Comparison of ENCODE assay signal across 12 cellular contexts in genomic region chr17:50177476-50177875, GRCh38. TPM values are rescaled to one million over a fixed set of nuclear protein-coding genes. Genes with fewer than 3 reads are reported as not detected.
DNase-seq lines count a peak whose midpoint lies in the region; ATAC-seq and TF ChIP-seq lines count a peak whose summit lies in the region.
"Had no signal": no experiment of that assay in that cellular context is flagged by ENCODE, and none has a peak within 500 bp of the region (broad histone marks: within the 10 kb centered on the region; RNA-seq: fewer than 3 reads in every experiment).

No MANE protein-coding gene starts in this region.

- H3K27ac Mint-ChIP-seq in activated T-helper 2 cell treated with anti-CD3 and anti-CD28 coated beads, Interferon-gamma antibody, Interleukin-2, Interleukin-4, amounts not matched to agents 10 μg/mL and 5 μg/mL and 100 μg/mL, durations not matched to agents 14 hours and 24 hours and 36 hours = no peak overlapping the region

- H3K9ac ChIP-seq in HCT116 (ENCODE audit: low read length) (peak overlapping the region; percentile 54), skeletal muscle tissue (ENCODE audit: low read depth in 1 of 3, low read length in 3 of 3) (peak overlapping the region; percentile 14 to 80 (median 40))

- no peak for TF ChIP-seq CTCF in HCT116 (IDR thresholded peaks at IDR 0.05 in 2 of 3, conservative IDR thresholded peaks at IDR 0.05 in 1 of 3; ENCODE audit: borderline replicate concordance in 1 of 3, insufficient read depth in 1 of 3, low read depth in 2 of 3, low read length in 2 of 3)
- no peak for TF ChIP-seq CTCF in adrenal gland (IDR thresholded peaks at IDR 0.05)
- TF ChIP-seq CTCF in hepatocyte (IDR thresholded peaks at IDR 0.05; ENCODE audit: poor library complexity) = no peak

- BruUV-seq in HCT116 (replicated peaks; lab: Mats Ljungman, UMichigan) = no TSS peak

- H3K4me1 ChIP-seq in HCT116 (ENCODE audit: control insufficient read depth in 1 of 2, insufficient read depth in 2 of 2, low read length in 2 of 2) (peaks cover 41 to 59% of the 10 kb centered on the region in 2 experiments), adrenal gland (replicated peaks in 1 of 2) (peaks cover 12 to 15% of the 10 kb centered on the region in 2 donors), hepatocyte (ENCODE audit: insufficient read depth) (peaks cover 47% of the 10 kb centered on the region), skeletal muscle tissue (ENCODE audit: control insufficient read depth in 3 of 3, insufficient read depth in 3 of 3, low read length in 3 of 3) (peaks cover 39 to 54% (median 51%) of the 10 kb centered on the region in 3 donors)

- H3K27me3 ChIP-seq in HCT116 (ENCODE audit: insufficient read depth, low read length) = no peaks in the 10 kb centered on the region
- H3K27me3 ChIP-seq in adrenal gland = no peaks in the 10 kb centered on the region
- H3K27me3 ChIP-seq in hepatocyte = no peaks in the 10 kb centered on the region
- H3K27me3 ChIP-seq in skeletal muscle tissue (ENCODE audit: control insufficient read depth in 3 of 3, insufficient read depth in 3 of 3, low read length in 3 of 3) = no peaks in the 10 kb centered on the region

- no peak overlapping the region for H3K4me3 Mint-ChIP-seq in activated T-helper 2 cell treated with anti-CD3 and anti-CD28 coated beads, Interferon-gamma antibody, Interleukin-2, Interleukin-4, amounts not matched to agents 10 μg/mL and 5 μg/mL and 100 μg/mL, durations not matched to agents 14 hours and 24 hours and 36 hours (ENCODE audit: low read depth)

- WGBS in adrenal gland, 4 donors = 84 to 92% (median 90%) methylated on average over 8 to 10 of the region's 10 CpGs
- WGBS in hepatocyte (ENCODE audit: low lambda C conversion rate, missing lambda C conversion rate) = 90% methylated on average over 10 of the region's 10 CpGs

- H3K9me3 Mint-ChIP-seq in activated T-helper 2 cell treated with anti-CD3 and anti-CD28 coated beads, Interferon-gamma antibody, Interleukin-2, Interleukin-4, amounts not matched to agents 10 μg/mL and 5 μg/mL and 100 μg/mL, durations not matched to agents 14 hours and 24 hours and 36 hours = no peaks in the 10 kb centered on the region
- H3K9me3 Mint-ChIP-seq: T-helper 2 cell treated with Interferon-gamma antibody and Interleukin-4, amounts not matched to agents 5 μg/mL and 100 μg/mL, for 36 hours had no signal

- peaks cover 10% of the 10 kb centered on the region for H3K4me1 Mint-ChIP-seq in activated T-helper 2 cell treated with anti-CD3 and anti-CD28 coated beads, Interferon-gamma antibody, Interleukin-2, Interleukin-4, amounts not matched to agents 10 μg/mL and 5 μg/mL and 100 μg/mL, durations not matched to agents 14 hours and 24 hours and 36 hours (ENCODE audit: low read depth)

- H3K79me2 ChIP-seq in HCT116 (ENCODE audit: insufficient read depth, low read length) (no peaks in the 10 kb centered on the region), hepatocyte (no peaks in the 10 kb centered on the region)

- CTCF ChIA-PET in HCT116 (lab: Charles Lee) = interaction anchor here (0.8 to 3.3 kb wide), 24 partner anchors 8 to 220 kb away, joined by 3 to 39 read pairs (median 5); partner anchors contain the start of genes COL1A1, LRRC59, SGCA and TMEM92

- peak overlapping the region; percentile 79 for H3K4me2 ChIP-seq in HCT116 (ENCODE audit: low read length)
- H3K4me2 ChIP-seq in hepatocyte = peak overlapping the region; percentile 50

- H2AFZ ChIP-seq in HCT116 (ENCODE audit: low read depth, low read length, poor library complexity, severe bottlenecking) (no peak overlapping the region), hepatocyte (no peak overlapping the region)

- DNase-seq in HCT116 (ENCODE audit: low read depth, low spot score) (no peak), adrenal gland (no peak), hepatocyte (ENCODE audit: low spot score) (no peak), NCI-H1436 treated with DMSO at 0.1 percent for 48 hours (lab: John Stamatoyannopoulos, UW) (no peak), DMS 273 treated with DMSO at 0.1 percent for 48 hours (lab: John Stamatoyannopoulos, UW) (no peak)
- no peak for DNase-seq in activated T-helper 2 cell treated with anti-CD3 and anti-CD28 coated beads, Interferon-gamma antibody, Interleukin-2, Interleukin-4, amounts not matched to agents 10 μg/mL and 5 μg/mL and 100 μg/mL, durations not matched to agents 14 hours and 24 hours and 36 hours (ENCODE audit: low spot score)
- DNase-seq: NCI-H526; stimulated activated CD4-positive, alpha-beta T cell treated with anti-CD3 and anti-CD28 coated beads, Interleukin-1b, Interleukin-23, amount 100 ng/mL, for 48 hours had no signal

- peaks cover 2% of the 10 kb centered on the region for H3K27me3 Mint-ChIP-seq in activated T-helper 2 cell treated with anti-CD3 and anti-CD28 coated beads, Interferon-gamma antibody, Interleukin-2, Interleukin-4, amounts not matched to agents 10 μg/mL and 5 μg/mL and 100 μg/mL, durations not matched to agents 14 hours and 24 hours and 36 hours (ENCODE audit: low read depth)

- H3K27ac ChIP-seq in HCT116 (ENCODE audit: low read depth, low read length) (peak overlapping the region; percentile 61), adrenal gland (peak overlapping the region in 3 of 5 donors; percentile 4 to 66 (median 60)), hepatocyte (peak overlapping the region; percentile 93), skeletal muscle tissue (ENCODE audit: low read depth, low read length) (peak overlapping the region; percentile 73)

- POLR2A ChIA-PET in HCT116 (lab: Charles Lee) = interaction anchor here (0.8 to 2.7 kb wide), 5 partner anchors 8 to 25 kb away, joined by 3 to 18 read pairs (median 13); partner anchors contain the start of gene SGCA

- no peak for ATAC-seq in HCT116
- no peak for ATAC-seq in HG02970 (IDR thresholded peaks at IDR 0.05; ENCODE audit: low FRiP score, unreplicated experiment)

- intact Hi-C loops in HCT116 (cut with micrococcal nuclease) = no loop called here
- intact Hi-C loops in adrenal gland (cut with DNase I) = no loop called here
- intact Hi-C loops in activated T-helper 2 cell treated with anti-CD3 and anti-CD28 coated beads, Interferon-gamma antibody, Interleukin-2, Interleukin-4, amounts not matched to agents 10 μg/mL and 5 μg/mL and 100 μg/mL, durations not matched to agents 14 hours and 24 hours and 36 hours (cut with micrococcal nuclease) = no loop called here

- H3K9me3 ChIP-seq in HCT116 (ENCODE audit: control insufficient read depth in 1 of 2, insufficient read depth in 1 of 2, low read depth in 1 of 2, low read length in 2 of 2) = no peaks in the 10 kb centered on the region
- no peaks in the 10 kb centered on the region for H3K9me3 ChIP-seq in adrenal gland (replicated peaks in 1 of 3)
- no peaks in the 10 kb centered on the region for H3K9me3 ChIP-seq in hepatocyte (ENCODE audit: low read depth)
- no peaks in the 10 kb centered on the region for H3K9me3 ChIP-seq in skeletal muscle tissue (ENCODE audit: control insufficient read depth in 3 of 3, low read length in 3 of 3)

- H3K4me3 ChIP-seq in HCT116 (replicated peaks in 1 of 2; ENCODE audit: low read depth in 1 of 2, low read length in 2 of 2) (0 out of 4 replicates have a peak overlapping the region, but pooled peaks of 1 of the 2 experiments have one; percentile 43), adrenal gland (no peak overlapping the region), hepatocyte (no peak overlapping the region), skeletal muscle tissue (ENCODE audit: low read length in 3 of 3) (peak overlapping the region; percentile 9 to 52 (median 45))

- RAD21 ChIA-PET in HCT116 (lab: Charles Lee; ENCODE audit: low non-redundant PET in 1 of 2, low total read pairs in 2 of 2, uncharacterized antibody in 2 of 2, unreplicated experiment in 2 of 2) = interaction anchor here (0.6 to 2.3 kb wide), 4 partner anchors 8 to 96 kb away, joined by 4 to 13 read pairs (median 12); partner anchors contain the start of gene COL1A1 (in 1 of the 2)

- no peaks in the 10 kb centered on the region for H3K9me2 ChIP-seq in HCT116 (ENCODE audit: insufficient read depth)
- no peaks in the 10 kb centered on the region for H3K9me2 ChIP-seq in hepatocyte (replicated peaks; ENCODE audit: insufficient read depth)

- TF ChIP-seq POLR2A in HCT116 (IDR thresholded peaks at IDR 0.05; ENCODE audit: borderline replicate concordance, extremely low read depth, insufficient read depth, insufficient read length) = no peak
- TF ChIP-seq POLR2A in adrenal gland (IDR thresholded peaks at IDR 0.05) = no peak

- no peaks in the 10 kb centered on the region for H4K20me1 ChIP-seq in HCT116 (ENCODE audit: insufficient read depth)
- H4K20me1 ChIP-seq in hepatocyte (ENCODE audit: insufficient read depth, poor library complexity, severe bottlenecking) = no peaks in the 10 kb centered on the region

- H3K36me3 ChIP-seq in HCT116 (ENCODE audit: control insufficient read depth in 1 of 2, insufficient read depth in 2 of 2, low read length in 2 of 2) (no peaks in the 10 kb centered on the region), adrenal gland (replicated peaks in 1 of 2) (no peaks in the 10 kb centered on the region), hepatocyte (replicated peaks; ENCODE audit: insufficient read depth, low read depth) (no peaks in the 10 kb centered on the region), skeletal muscle tissue (ENCODE audit: control insufficient read depth in 3 of 3, insufficient read depth in 3 of 3, low read length in 3 of 3) (peaks cover 16 to 20% (median 17%) of the 10 kb centered on the region in 3 donors)

- no peak for TF ChIP-seq RAD21 in HCT116 (IDR thresholded peaks at IDR 0.05; ENCODE audit: low read depth)

- H3K36me3 Mint-ChIP-seq in activated T-helper 2 cell treated with anti-CD3 and anti-CD28 coated beads, Interferon-gamma antibody, Interleukin-2, Interleukin-4, amounts not matched to agents 10 μg/mL and 5 μg/mL and 100 μg/mL, durations not matched to agents 14 hours and 24 hours and 36 hours (ENCODE audit: low read depth) = no peaks in the 10 kb centered on the region

RNA-seq across cellular contexts. Expression of gene SGCA, which starts 11.7 kb away (rescaled TPM):
- total RNA-seq in HCT116 (2021; ENCODE audit: unreplicated experiment) = 0.37 TPM
- polyA plus RNA-seq in HCT116 (2012) = 0.21 and 0.56 TPM in 2 replicates
- total RNA-seq in adrenal gland = 1 to 10 TPM in 3 of 8 donors, under 1 TPM in 2, not detected in 3; 0.28 to 3.0 (median 1.2) TPM
- 1 to 10 TPM in 2 of 3 donors, not detected in 1; 5.2 to 5.5 TPM for polyA plus RNA-seq in adrenal gland
- total RNA-seq in hepatocyte = 0.37 TPM in 1 of 2 replicates, not detected in the other
- 0.83 and 2.2 TPM in 2 replicates for polyA plus RNA-seq in hepatocyte
- 158 TPM for total RNA-seq in skeletal muscle tissue
- 0.41 and 0.48 TPM in 2 replicates for total RNA-seq in activated T-helper 2 cell treated with anti-CD3 and anti-CD28 coated beads, Interferon-gamma antibody, Interleukin-2, Interleukin-4, amounts not matched to agents 10 μg/mL and 5 μg/mL and 100 μg/mL, durations not matched to agents 14 hours and 24 hours and 36 hours
- total RNA-seq: glomerular endothelial cell had no signal

RNA-seq across cellular contexts. Expression of gene COL1A1, which starts 24.0 kb away (rescaled TPM):
- total RNA-seq in HCT116 (2021; ENCODE audit: unreplicated experiment) = 33.6 TPM
- 22.1 and 42.6 TPM in 2 replicates for polyA plus RNA-seq in HCT116 (2012)
- total RNA-seq in adrenal gland = 100 to 1,000 TPM in 4 of 8 donors, 10 to 100 TPM in 4; 50.2 to 263 (median 105) TPM
- 100 to 1,000 TPM in 1 of 3 donors, 10 to 100 TPM in 2; 39.6 to 101 (median 40.1) TPM for polyA plus RNA-seq in adrenal gland
- total RNA-seq in hepatocyte = 351 and 1,063 TPM in 2 replicates
- 5,822 and 6,071 TPM in 2 replicates for polyA plus RNA-seq in hepatocyte
- 3,450 TPM for total RNA-seq in skeletal muscle tissue
- total RNA-seq in activated T-helper 2 cell treated with anti-CD3 and anti-CD28 coated beads, Interferon-gamma antibody, Interleukin-2, Interleukin-4, amounts not matched to agents 10 μg/mL and 5 μg/mL and 100 μg/mL, durations not matched to agents 14 hours and 24 hours and 36 hours = 13.9 and 15.5 TPM in 2 replicates

RNA-seq across cellular contexts. Expression of gene PPP1R9B, which starts 27.0 kb away (rescaled TPM):
- total RNA-seq in HCT116 (2021; ENCODE audit: unreplicated experiment) (112 TPM), adrenal gland (10 to 100 TPM; 43.9 to 87.0 (median 62.0) TPM), hepatocyte (22.5 and 26.2 TPM in 2 replicates), skeletal muscle tissue (19.3 TPM)
- polyA plus RNA-seq in HCT116 (2012) = 65.7 and 68.5 TPM in 2 replicates
- polyA plus RNA-seq in adrenal gland (100 to 1,000 TPM in 1 of 3 donors, 10 to 100 TPM in 2; 21.8 to 128 (median 27.2) TPM), hepatocyte (5.1 and 6.7 TPM in 2 replicates)
- 126 and 130 TPM in 2 replicates for total RNA-seq in activated T-helper 2 cell treated with anti-CD3 and anti-CD28 coated beads, Interferon-gamma antibody, Interleukin-2, Interleukin-4, amounts not matched to agents 10 μg/mL and 5 μg/mL and 100 μg/mL, durations not matched to agents 14 hours and 24 hours and 36 hours

RNA-seq across cellular contexts. Expression of gene SAMD14, which starts 47.5 kb away (rescaled TPM):
- total RNA-seq in HCT116 (2021; ENCODE audit: unreplicated experiment) = 1.5 TPM
- 0.74 and 0.79 TPM in 2 replicates for polyA plus RNA-seq in HCT116 (2012)
- total RNA-seq in adrenal gland = 10 to 100 TPM in 1 of 8 donors, 1 to 10 TPM in 7; 1.3 to 12.6 (median 4.0) TPM
- polyA plus RNA-seq in adrenal gland = 10 to 100 TPM in 1 of 3 donors, 1 to 10 TPM in 2; 1.1 to 11.0 (median 3.0) TPM
- total RNA-seq in hepatocyte = 2.4 and 3.1 TPM in 2 replicates
- 3.1 and 4.2 TPM in 2 replicates for polyA plus RNA-seq in hepatocyte
- total RNA-seq in skeletal muscle tissue = 1.0 TPM
- 2.0 and 2.4 TPM in 2 replicates for total RNA-seq in activated T-helper 2 cell treated with anti-CD3 and anti-CD28 coated beads, Interferon-gamma antibody, Interleukin-2, Interleukin-4, amounts not matched to agents 10 μg/mL and 5 μg/mL and 100 μg/mL, durations not matched to agents 14 hours and 24 hours and 36 hours

Comparison
In these comparisons a context has a peak if more than half of its experiments do, and no peak if none do; other contexts are left out.
1. H3K4me3 ChIP-seq: peak in skeletal muscle tissue (3 of 3); none in adrenal gland (0 of 4) and hepatocyte (single experiment).
2. RNA of gene SGCA, which starts 11.7 kb away (total RNA-seq): 158 TPM in skeletal muscle tissue (single experiment); 0.28 to 3.0 TPM in adrenal gland, 0.41 to 0.48 TPM in activated T-helper 2 cell treated with anti-CD3 and anti-CD28 coated beads, Interferon-gamma antibody, Interleukin-2, Interleukin-4, amounts not matched to agents 10 μg/mL and 5 μg/mL and 100 μg/mL, durations not matched to agents 14 hours and 24 hours and 36 hours, 0.37 TPM in HCT116 (single experiment) and 0.37 TPM in hepatocyte; every median in the first group is over 10 times any median in the second.
3. Peak in every context shown above with its lines, with median percentiles within 50 percentile points of each other: H3K27ac ChIP-seq.